Comparison of ENCODE assay signal across 15 cellular contexts in genomic region chr13:46996316-46996715, GRCh38.
A peak's percentile ranks its signal among the peaks of the same experiment; 100 is the strongest.
DNase-seq lines count a peak whose midpoint lies in the region; ATAC-seq and TF ChIP-seq lines count a peak whose summit lies in the region.
"Had no signal": no experiment of that assay in that cellular context is flagged by ENCODE, and none has a peak within 500 bp of the region (broad histone marks: within the 10 kb centered on the region; RNA-seq: fewer than 3 reads in every experiment).

No MANE protein-coding gene starts in this region.

- peaks cover 0 to 3% (median 0%) of the 10 kb centered on the region in 9 donors for H3K27me3 ChIP-seq in heart left ventricle
- H3K27me3 ChIP-seq: breast epithelium, neural progenitor cell, thyroid gland had no signal

- intact Hi-C loops in heart left ventricle (cut with DNase I), result no loop called here

- TF ChIP-seq POLR2A in heart left ventricle (IDR thresholded peaks at IDR 0.05), result no peak

- H3K36me3 ChIP-seq in heart left ventricle, result no peaks in the 10 kb centered on the region
- H3K36me3 ChIP-seq: breast epithelium, neural progenitor cell, thyroid gland had no signal

- H3K27ac ChIP-seq in heart left ventricle, result no peak overlapping the region
- H3K27ac ChIP-seq: breast epithelium, neural progenitor cell, skin epidermis, thyroid gland had no signal

- peaks cover 0 to 7% (median 0%) of the 10 kb centered on the region in 7 donors for H3K9me3 Mint-ChIP-seq in naive B cell
- H3K9me3 Mint-ChIP-seq in activated naive CD4-positive, alpha-beta T cell treated with anti-CD3 and anti-CD28 coated beads, Interleukin-2, amount 50 U/mL, for 72 hours, result no peaks in the 10 kb centered on the region
- H3K9me3 Mint-ChIP-seq: activated T-helper 2 cell treated with anti-CD3 and anti-CD28 coated beads, Interferon-gamma antibody, Interleukin-2, Interleukin-4, amounts not matched to agents 10 μg/mL and 5 μg/mL and 100 μg/mL, durations not matched to agents 14 hours and 24 hours and 36 hours; neural progenitor cell had no signal

- ATAC-seq in GM19035 (IDR thresholded peaks at IDR 0.05; ENCODE audit: unreplicated experiment) (peak; percentile 15), GM21737 (IDR thresholded peaks at IDR 0.05; ENCODE audit: unreplicated experiment) (peak; percentile 28), HG03103 (IDR thresholded peaks at IDR 0.05; ENCODE audit: low read depth, unreplicated experiment) (peak; percentile 30), naive B cell (ENCODE audit: low read depth in 2 of 2) (peak; percentile 61 to 74), heart left ventricle (no peak)
- no peak for ATAC-seq in activated naive CD4-positive, alpha-beta T cell treated with anti-CD3 and anti-CD28 coated beads, Interleukin-2, amount 50 U/mL, for 72 hours

- H3K4me3 ChIP-seq in heart left ventricle, result no peak overlapping the region
- H3K4me3 ChIP-seq: breast epithelium, neural progenitor cell, skin epidermis, thyroid gland had no signal

- H3K4me1 Mint-ChIP-seq in naive B cell, result peaks cover 11 to 26% (median 16%) of the 10 kb centered on the region in 3 donors
- H3K4me1 Mint-ChIP-seq: neural progenitor cell had no signal

- whole genome bisulfite sequencing in heart left ventricle, 4 donors, result 90 to 95% (median 92%) methylated on average over 2 of the region's 2 CpGs

- no peaks in the 10 kb centered on the region for H3K36me3 Mint-ChIP-seq in naive B cell
- no peaks in the 10 kb centered on the region for H3K36me3 Mint-ChIP-seq in activated naive CD4-positive, alpha-beta T cell treated with anti-CD3 and anti-CD28 coated beads, Interleukin-2, amount 50 U/mL, for 72 hours
- H3K36me3 Mint-ChIP-seq: neural progenitor cell had no signal

- H3K4me1 ChIP-seq in heart left ventricle, result no peaks in the 10 kb centered on the region
- H3K4me1 ChIP-seq: breast epithelium, Caco-2, neural progenitor cell, thyroid gland had no signal

- peak overlapping the region in 6 of 8 donors; percentile 10 to 53 (median 30) for H3K4me3 Mint-ChIP-seq in naive B cell
- H3K4me3 Mint-ChIP-seq: neural progenitor cell had no signal

- H3K27me3 Mint-ChIP-seq in naive B cell, result peaks cover 2 to 4% (median 3%) of the 10 kb centered on the region in 3 donors

- H3K9me3 ChIP-seq in heart left ventricle, result no peaks in the 10 kb centered on the region
- H3K9me3 ChIP-seq: breast epithelium, Caco-2, thyroid gland had no signal

- H3K27ac Mint-ChIP-seq in naive B cell, result peak overlapping the region in 4 of 6 donors; percentile 5 to 86 (median 42)
- no peak overlapping the region for H3K27ac Mint-ChIP-seq in activated naive CD4-positive, alpha-beta T cell treated with anti-CD3 and anti-CD28 coated beads, Interleukin-2, amount 50 U/mL, for 72 hours
- H3K27ac Mint-ChIP-seq: activated T-helper 2 cell treated with anti-CD3 and anti-CD28 coated beads, Interferon-gamma antibody, Interleukin-2, Interleukin-4, amounts not matched to agents 10 μg/mL and 5 μg/mL and 100 μg/mL, durations not matched to agents 14 hours and 24 hours and 36 hours; neural progenitor cell had no signal

- no peak for DNase-seq in naive B cell
- DNase-seq in GM10266 (ENCODE audit: extremely low spot score), result no peak
- DNase-seq in activated naive CD4-positive, alpha-beta T cell treated with anti-CD3 and anti-CD28 coated beads, Interleukin-2, amount 50 U/mL, for 72 hours (ENCODE audit: low spot score in 2 of 2), result no peak
- DNase-seq in HT-29 (ENCODE audit: low spot score), result no peak
- no peak for DNase-seq in heart left ventricle
- DNase-seq: activated CD4-positive, alpha-beta T cell treated with anti-CD3 and anti-CD28 coated beads for 4 hours; Caco-2; thyroid gland had no signal

- TF ChIP-seq CTCF in GM10266 (IDR thresholded peaks at IDR 0.05; ENCODE audit: control insufficient read depth, insufficient read depth, low read depth, missing control alignments), result no peak
- TF ChIP-seq CTCF in heart left ventricle (IDR thresholded peaks at IDR 0.05), result no peak

Comparison
In these comparisons a context has a peak if more than half of its experiments do, and no peak if none do; other contexts are left out.
1. ATAC-seq: peak in GM19035 (single experiment), GM21737 (single experiment), HG03103 (single experiment) and naive B cell (2 of 2); none in activated naive CD4-positive, alpha-beta T cell treated with anti-CD3 and anti-CD28 coated beads, Interleukin-2, amount 50 U/mL, for 72 hours (0 of 2) and heart left ventricle (0 of 4).
2. H3K27ac Mint-ChIP-seq: peak in naive B cell (4 of 6); none in activated naive CD4-positive, alpha-beta T cell treated with anti-CD3 and anti-CD28 coated beads, Interleukin-2, amount 50 U/mL, for 72 hours (0 of 2).